Comparison of ENCODE assay signal across 8 cellular contexts in the genomic region with DNA sequence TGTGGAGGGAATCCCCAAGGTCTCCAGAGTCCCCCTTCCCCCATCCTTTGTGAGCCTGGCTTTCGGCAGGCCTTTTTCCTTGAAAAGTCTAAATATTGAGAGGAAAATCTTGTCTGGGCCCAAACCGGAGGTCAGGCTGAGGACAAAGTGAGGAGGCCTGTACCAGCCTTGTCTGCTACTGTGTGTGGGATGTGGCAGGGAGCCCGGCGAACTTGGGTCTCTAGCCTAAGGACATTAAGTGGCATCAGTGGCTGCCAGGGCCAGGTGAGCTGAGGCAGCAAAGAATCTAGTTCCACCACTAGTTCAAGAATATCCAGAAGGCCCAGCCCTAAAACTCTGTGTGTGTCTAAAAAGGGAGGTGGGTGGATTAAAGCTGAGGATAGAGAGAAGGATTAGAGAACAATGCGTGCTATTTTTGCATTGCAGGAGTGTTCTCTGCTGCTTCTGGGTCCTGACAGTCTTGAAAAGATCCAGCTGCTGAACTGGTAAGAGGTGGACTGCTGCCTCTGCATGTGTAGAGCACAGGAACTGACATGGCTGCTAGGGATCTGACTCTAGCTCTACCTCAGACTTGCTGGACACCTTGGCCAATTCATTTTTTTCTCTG. TPM values are rescaled to one million over a fixed set of nuclear protein-coding genes. Genes with fewer than 3 reads are reported as not detected.
DNase-seq lines count a peak whose midpoint lies in the region; ATAC-seq and TF ChIP-seq lines count a peak whose summit lies in the region.

No MANE protein-coding gene starts in this region.

- H3K27ac ChIP-seq in 22Rv1 (peak overlapping the region; percentile 78), HUES48 (ENCODE audit: low read depth, low read length) (peak overlapping the region; percentile 80), caudate nucleus (ENCODE audit: low read depth, low read length) (peak overlapping the region; percentile 89)

- no peak overlapping the region for H3K9ac ChIP-seq in HUES48 (ENCODE audit: low read depth, low read length)

- no peaks in the 10 kb centered on the region for H3K4me1 ChIP-seq in HUES48 (ENCODE audit: control insufficient read depth, insufficient read depth, low read length)
- peaks cover 16% of the 10 kb centered on the region for H3K4me1 ChIP-seq in mononuclear cell (ENCODE audit: insufficient read depth, low read length)

- H3K9me3 ChIP-seq in HUES48 (ENCODE audit: control insufficient read depth, insufficient read depth, low read length): peaks cover 33% of the 10 kb centered on the region; the same call in 1 of the 2 replicates
- no peaks in the 10 kb centered on the region for H3K9me3 ChIP-seq in mononuclear cell (ENCODE audit: low read depth, low read length)

- no peaks in the 10 kb centered on the region for H3K36me3 ChIP-seq in HUES48 (ENCODE audit: control insufficient read depth, insufficient read depth, low read length)

- no peak for TF ChIP-seq CTCF in 22Rv1 (IDR thresholded peaks at IDR 0.05)

- ATAC-seq in HG03571 (IDR thresholded peaks at IDR 0.05; ENCODE audit: unreplicated experiment) (no peak), GM21367 (IDR thresholded peaks at IDR 0.05; ENCODE audit: unreplicated experiment) (no peak)

- peaks cover 11% of the 10 kb centered on the region for H3K27me3 ChIP-seq in HUES48 (ENCODE audit: control insufficient read depth, insufficient read depth, low read length)
- no peaks in the 10 kb centered on the region for H3K27me3 ChIP-seq in mononuclear cell (ENCODE audit: insufficient read depth, low read length)

- peak in 16 of 61 donors; percentile 0 to 43 (median 14) for DNase-seq in caudate nucleus (lab: John Stamatoyannopoulos, UW)
- DNase-seq in GM19240 (ENCODE audit: insufficient read length, low spot score): no peak
- DNase-seq in 8988T: no peak

- H3K4me3 ChIP-seq in HUES48 (ENCODE audit: low read depth, low read length) (peak overlapping the region; percentile 74), mononuclear cell (ENCODE audit: low read length) (peak overlapping the region; percentile 59)

RNA-seq across cellular contexts. Expression of a gene that starts 1.2 kb away (rescaled TPM):
- 3.1 TPM for total RNA-seq in mononuclear cell

RNA-seq across cellular contexts. Expression of a gene that starts 23.7 kb away (rescaled TPM):
- 0.10 TPM for total RNA-seq in mononuclear cell
